ENCODE assay signal across 8 cellular contexts in the genomic region with DNA sequence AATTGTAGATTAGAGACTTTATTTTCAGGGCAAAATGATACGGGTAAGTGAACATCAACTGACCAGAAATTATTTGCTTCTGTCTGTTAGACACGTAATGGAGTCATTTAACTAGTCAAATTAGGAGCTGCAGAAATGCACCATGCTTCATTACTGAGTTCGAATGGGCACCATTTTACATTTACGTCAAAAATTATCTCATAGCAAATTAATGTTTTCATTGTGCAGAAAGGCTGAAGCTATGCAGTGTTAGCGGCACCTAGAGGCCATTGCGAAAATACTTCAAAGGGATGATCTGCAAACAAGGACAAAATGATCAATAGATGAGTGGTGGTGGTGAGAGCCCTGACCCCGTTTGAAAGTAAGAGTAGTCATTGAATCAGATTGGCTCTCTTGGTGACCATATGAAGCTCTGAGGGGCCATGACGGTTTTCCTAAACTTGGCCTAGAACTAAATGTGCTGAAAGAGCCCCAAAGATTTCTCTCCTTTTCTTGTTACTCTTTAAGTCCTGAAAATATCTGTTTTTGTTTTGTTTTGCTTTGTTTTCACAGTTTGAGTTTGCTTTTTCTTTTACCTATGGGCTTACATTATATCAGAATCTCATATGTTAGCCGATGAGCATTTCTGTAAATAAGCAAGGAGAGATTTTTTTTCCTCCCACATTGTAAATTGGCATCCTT.
DNase-seq lines count a peak whose midpoint lies in the region; ATAC-seq, FAIRE-seq and TF ChIP-seq lines count a peak whose summit lies in the region.

No MANE protein-coding gene starts in this region.

- H3K36me3 ChIP-seq in MG63 = no peaks in the 10 kb centered on the region

- H3K4me3 Mint-ChIP-seq in T-helper 17 cell (no peak overlapping the region), osteocyte (ENCODE audit: unreplicated experiment) (no peak overlapping the region)

- no peaks in the 10 kb centered on the region for H3K9me3 Mint-ChIP-seq in osteocyte (ENCODE audit: unreplicated experiment)

- peak; percentile 52 for DNase-seq in stimulated activated CD4-positive, alpha-beta T cell treated with anti-CD3 and anti-CD28 coated beads, Interleukin-15, amount 100 ng/mL, for 24 hours
- DNase-seq in stimulated activated CD4-positive, alpha-beta T cell treated with anti-CD3 and anti-CD28 coated beads, Interleukin-4, amount 100 ng/mL, for 1 hour = no peak
- peak; percentile 24 for DNase-seq in MG63
- DNase-seq in T-helper 17 cell = no peak
- peak; percentile 32 for DNase-seq in fibroblast of gingiva (ENCODE audit: low read depth)
- peak; percentile 59 for DNase-seq in osteocyte (ENCODE audit: extremely low spot score, unreplicated experiment)
- no peak for DNase-seq in RCC 7860 (ENCODE audit: low spot score)

- H3K27me3 Mint-ChIP-seq in T-helper 17 cell = peaks cover 73% of the 10 kb centered on the region
- peaks cover 3% of the 10 kb centered on the region for H3K27me3 Mint-ChIP-seq in osteocyte (ENCODE audit: unreplicated experiment)

- no peak for FAIRE-seq in RCC 7860 (lab: Jason Lieb, UNC)

- H3K4me1 Mint-ChIP-seq in T-helper 17 cell (no peaks in the 10 kb centered on the region), osteocyte (ENCODE audit: unreplicated experiment) (no peaks in the 10 kb centered on the region)

- H3K4me3 ChIP-seq in MG63 = no peak overlapping the region

- ATAC-seq in T-helper 17 cell (peak; percentile 30), GM19395 (IDR thresholded peaks at IDR 0.05; ENCODE audit: unreplicated experiment) (no peak)

- peak; percentile 73 for TF ChIP-seq CTCF in osteocyte (IDR thresholded peaks at IDR 0.05)

- H3K9me3 ChIP-seq in MG63 (no peaks in the 10 kb centered on the region), T-helper 17 cell (ENCODE audit: control insufficient read depth, low read length, poor library complexity, severe bottlenecking) (no peaks in the 10 kb centered on the region)

- H3K27ac Mint-ChIP-seq in T-helper 17 cell (no peak overlapping the region), osteocyte (ENCODE audit: unreplicated experiment) (no peak overlapping the region)

- peaks cover 3% of the 10 kb centered on the region for H3K36me3 Mint-ChIP-seq in T-helper 17 cell (ENCODE audit: low read depth)
- no peaks in the 10 kb centered on the region for H3K36me3 Mint-ChIP-seq in osteocyte (ENCODE audit: unreplicated experiment)

- H3K27me3 ChIP-seq in MG63 = peaks cover 20% of the 10 kb centered on the region

Comparison
In these comparisons a context has a peak if more than half of its experiments do, and no peak if none do; other contexts are left out.
1. DNase-seq: peak in stimulated activated CD4-positive, alpha-beta T cell treated with anti-CD3 and anti-CD28 coated beads, Interleukin-15, amount 100 ng/mL, for 24 hours (single experiment), MG63 (single experiment), fibroblast of gingiva (single experiment) and osteocyte (single experiment); none in stimulated activated CD4-positive, alpha-beta T cell treated with anti-CD3 and anti-CD28 coated beads, Interleukin-4, amount 100 ng/mL, for 1 hour (single experiment), T-helper 17 cell (0 of 3) and RCC 7860 (single experiment).